ENCODE assay signal across 20 cellular contexts in genomic region chr9:133286523-133286922, GRCh38. TPM values are rescaled to one million over a fixed set of nuclear protein-coding genes. Genes with fewer than 3 reads are reported as not detected.
DNase-seq lines count a peak whose midpoint lies in the region; ATAC-seq and TF ChIP-seq lines count a peak whose summit lies in the region.
"Had no signal": no experiment of that assay in that cellular context is flagged by ENCODE, and none has a peak within 500 bp of the region (broad histone marks: within the 10 kb centered on the region; RNA-seq: fewer than 3 reads in every experiment).

No MANE protein-coding gene starts in this region.

- intact Hi-C loops in PC-3 (cut with micrococcal nuclease), result no loop called here

- H3K4me3 ChIP-seq in PC-3 (ENCODE audit: low read length) (no peak overlapping the region), cardiac fibroblast (replicated peaks in 1 of 2; ENCODE audit: low read depth in 2 of 2, low read length in 2 of 2) (no peak overlapping the region), fibroblast of the aortic adventitia (ENCODE audit: low read depth, low read length) (no peak overlapping the region)
- H3K4me3 ChIP-seq: K562 had no signal

- H2AFZ ChIP-seq in PC-3 (ENCODE audit: low read length), result no peak overlapping the region

- POLR2A ChIA-PET in PC-3 (lab: Charles Lee; ENCODE audit: unreplicated experiment), result no interaction called here

- no peaks in the 10 kb centered on the region for H3K79me2 ChIP-seq in PC-3 (ENCODE audit: low read length)

- ATAC-seq in PC-3, result no peak
- no peak for ATAC-seq in GM21619 (IDR thresholded peaks at IDR 0.05; ENCODE audit: unreplicated experiment)
- ATAC-seq: K562, Panc1, Right ventricle myocardium inferior had no signal

- no peak overlapping the region for H3K27ac ChIP-seq in PC-3 (ENCODE audit: low read length)

- CTCF ChIA-PET in PC-3 (lab: Charles Lee), result no interaction called here

- peaks cover 10% of the 10 kb centered on the region; the same call in 1 of the 2 replicates for H3K27me3 ChIP-seq in PC-3 (ENCODE audit: low read length)

- H4K20me1 ChIP-seq in PC-3 (ENCODE audit: low read length), result no peaks in the 10 kb centered on the region

- H3K4me2 ChIP-seq in PC-3 (ENCODE audit: low read length), result no peak overlapping the region

- peak; percentile 3 for DNase-seq in PC-3
- peak; percentile 16 to 28 for DNase-seq in cardiac fibroblast (ENCODE audit: low read depth in 2 of 2)
- DNase-seq in fibroblast of the aortic adventitia (ENCODE audit: low read depth), result peak; percentile 40
- peak; percentile 49 for DNase-seq in renal cortical epithelial cell (ENCODE audit: low read depth)
- DNase-seq in GM19238 (ENCODE audit: insufficient read length, low spot score), result no peak
- DNase-seq in germinal center (ENCODE audit: low spot score), result no peak
- DNase-seq: Calu3; CD4-positive, CD25-positive, alpha-beta regulatory T cell; DMS79; GOT3; NCI-H1048; NCI-H1436 treated with DMSO at 0.1 percent for 48 hours; NCI-H2081; NCI-H524 had no signal

- no peaks in the 10 kb centered on the region for H3K4me1 ChIP-seq in PC-3 (ENCODE audit: insufficient read depth, low read length)

- TF ChIP-seq CTCF in PC-3 (conservative IDR thresholded peaks at IDR 0.05; ENCODE audit: low read depth, low read length) (no peak), cardiac fibroblast (IDR thresholded peaks at IDR 0.05; ENCODE audit: low read depth, low read length) (no peak), fibroblast of the aortic adventitia (IDR thresholded peaks at IDR 0.05; ENCODE audit: insufficient read depth, low read length) (no peak)

- no TSS peak for BruUV-seq in PC-3 (replicated peaks; lab: Mats Ljungman, UMichigan)

- H3K36me3 ChIP-seq in PC-3 (ENCODE audit: low read depth, low read length), result no peaks in the 10 kb centered on the region

- H3K9me2 ChIP-seq in PC-3 (replicated peaks; ENCODE audit: low read length), result no peaks in the 10 kb centered on the region

- no peak overlapping the region for H3K9ac ChIP-seq in PC-3 (ENCODE audit: low read length)

- H3F3A ChIP-seq in PC-3 (ENCODE audit: low read length, unreplicated experiment), result no peaks in the 10 kb centered on the region

- 0 out of 2 replicates have a peak, but pooled peaks cover 10% of the 10 kb centered on the region for H3K9me3 ChIP-seq in PC-3 (ENCODE audit: low read length)

RNA-seq across cellular contexts. Expression of gene ABO, which starts 11.5 kb away (rescaled TPM):
- total RNA-seq in PC-3 (2014; rRNA removed), result not detected in 2 replicates
- not detected in 2 replicates for total RNA-seq in fibroblast of the aortic adventitia (ENCODE audit: low replicate concordance)
- total RNA-seq in renal cortical epithelial cell, result 0.17 and 4.5 TPM in 2 replicates
- total RNA-seq: B cell, G401 had no signal

RNA-seq across cellular contexts. Expression of gene SURF6, which starts 49.5 kb away (rescaled TPM):
- 28.0 TPM in 2 replicates for total RNA-seq in PC-3 (2014; rRNA removed)
- 6.9 and 13.5 TPM in 2 replicates for total RNA-seq in fibroblast of the aortic adventitia (ENCODE audit: low replicate concordance)
- 7.5 and 31.4 TPM in 2 replicates for total RNA-seq in renal cortical epithelial cell

Comparison
In these comparisons a context has a peak if more than half of its experiments do, and no peak if none do; other contexts are left out.
1. DNase-seq: peak in PC-3 (single experiment), cardiac fibroblast (2 of 2), fibroblast of the aortic adventitia (single experiment) and renal cortical epithelial cell (single experiment); none in GM19238 (single experiment) and germinal center (single experiment).